1 cellular context compared by ENCODE assay signal in genomic region chr6:132511159-132511835, GRCh38.
TF ChIP-seq lines count a peak whose summit lies in the region.

No MANE protein-coding gene starts in this region.

TF ChIP-seq in GM23338, 12 proteins besides CTCF, POLR2A, EP300 and RAD21:
- TF ChIP-seq, protein P1, sequence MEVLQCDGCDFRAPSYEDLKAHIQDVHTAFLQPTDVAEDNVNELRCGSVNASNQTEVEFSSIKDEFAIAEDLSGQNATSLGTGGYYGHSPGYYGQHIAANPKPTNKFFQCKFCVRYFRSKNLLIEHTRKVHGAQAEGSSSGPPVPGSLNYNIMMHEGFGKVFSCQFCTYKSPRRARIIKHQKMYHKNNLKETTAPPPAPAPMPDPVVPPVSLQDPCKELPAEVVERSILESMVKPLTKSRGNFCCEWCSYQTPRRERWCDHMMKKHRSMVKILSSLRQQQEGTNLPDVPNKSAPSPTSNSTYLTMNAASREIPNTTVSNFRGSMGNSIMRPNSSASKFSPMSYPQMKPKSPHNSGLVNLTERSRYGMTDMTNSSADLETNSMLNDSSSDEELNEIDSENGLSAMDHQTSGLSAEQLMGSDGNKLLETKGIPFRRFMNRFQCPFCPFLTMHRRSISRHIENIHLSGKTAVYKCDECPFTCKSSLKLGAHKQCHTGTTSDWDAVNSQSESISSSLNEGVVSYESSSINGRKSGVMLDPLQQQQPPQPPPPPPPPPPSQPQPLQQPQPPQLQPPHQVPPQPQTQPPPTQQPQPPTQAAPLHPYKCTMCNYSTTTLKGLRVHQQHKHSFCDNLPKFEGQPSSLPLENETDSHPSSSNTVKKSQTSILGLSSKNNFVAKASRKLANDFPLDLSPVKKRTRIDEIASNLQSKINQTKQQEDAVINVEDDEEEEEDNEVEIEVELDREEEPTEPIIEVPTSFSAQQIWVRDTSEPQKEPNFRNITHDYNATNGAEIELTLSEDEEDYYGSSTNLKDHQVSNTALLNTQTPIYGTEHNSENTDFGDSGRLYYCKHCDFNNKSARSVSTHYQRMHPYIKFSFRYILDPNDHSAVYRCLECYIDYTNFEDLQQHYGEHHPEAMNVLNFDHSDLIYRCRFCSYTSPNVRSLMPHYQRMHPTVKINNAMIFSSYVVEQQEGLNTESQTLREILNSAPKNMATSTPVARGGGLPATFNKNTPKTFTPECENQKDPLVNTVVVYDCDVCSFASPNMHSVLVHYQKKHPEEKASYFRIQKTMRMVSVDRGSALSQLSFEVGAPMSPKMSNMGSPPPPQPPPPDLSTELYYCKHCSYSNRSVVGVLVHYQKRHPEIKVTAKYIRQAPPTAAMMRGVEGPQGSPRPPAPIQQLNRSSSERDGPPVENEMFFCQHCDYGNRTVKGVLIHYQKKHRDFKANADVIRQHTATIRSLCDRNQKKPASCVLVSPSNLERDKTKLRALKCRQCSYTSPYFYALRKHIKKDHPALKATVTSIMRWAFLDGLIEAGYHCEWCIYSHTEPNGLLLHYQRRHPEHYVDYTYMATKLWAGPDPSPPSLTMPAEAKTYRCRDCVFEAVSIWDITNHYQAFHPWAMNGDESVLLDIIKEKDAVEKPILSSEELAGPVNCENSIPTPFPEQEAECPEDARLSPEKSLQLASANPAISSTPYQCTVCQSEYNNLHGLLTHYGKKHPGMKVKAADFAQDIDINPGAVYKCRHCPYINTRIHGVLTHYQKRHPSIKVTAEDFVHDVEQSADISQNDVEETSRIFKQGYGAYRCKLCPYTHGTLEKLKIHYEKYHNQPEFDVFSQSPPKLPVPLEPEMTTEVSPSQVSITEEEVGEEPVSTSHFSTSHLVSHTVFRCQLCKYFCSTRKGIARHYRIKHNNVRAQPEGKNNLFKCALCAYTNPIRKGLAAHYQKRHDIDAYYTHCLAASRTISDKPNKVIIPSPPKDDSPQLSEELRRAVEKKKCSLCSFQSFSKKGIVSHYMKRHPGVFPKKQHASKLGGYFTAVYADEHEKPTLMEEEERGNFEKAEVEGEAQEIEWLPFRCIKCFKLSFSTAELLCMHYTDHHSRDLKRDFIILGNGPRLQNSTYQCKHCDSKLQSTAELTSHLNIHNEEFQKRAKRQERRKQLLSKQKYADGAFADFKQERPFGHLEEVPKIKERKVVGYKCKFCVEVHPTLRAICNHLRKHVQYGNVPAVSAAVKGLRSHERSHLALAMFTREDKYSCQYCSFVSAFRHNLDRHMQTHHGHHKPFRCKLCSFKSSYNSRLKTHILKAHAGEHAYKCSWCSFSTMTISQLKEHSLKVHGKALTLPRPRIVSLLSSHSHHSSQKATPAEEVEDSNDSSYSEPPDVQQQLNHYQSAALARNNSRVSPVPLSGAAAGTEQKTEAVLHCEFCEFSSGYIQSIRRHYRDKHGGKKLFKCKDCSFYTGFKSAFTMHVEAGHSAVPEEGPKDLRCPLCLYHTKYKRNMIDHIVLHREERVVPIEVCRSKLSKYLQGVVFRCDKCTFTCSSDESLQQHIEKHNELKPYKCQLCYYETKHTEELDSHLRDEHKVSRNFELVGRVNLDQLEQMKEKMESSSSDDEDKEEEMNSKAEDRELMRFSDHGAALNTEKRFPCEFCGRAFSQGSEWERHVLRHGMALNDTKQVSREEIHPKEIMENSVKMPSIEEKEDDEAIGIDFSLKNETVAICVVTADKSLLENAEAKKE (CRISPR knock-in tag; IDR thresholded peaks at IDR 0.05): no peak
- TF ChIP-seq NANOG (IDR thresholded peaks at IDR 0.05; ENCODE audit: borderline replicate concordance): no peak
